10 cellular contexts compared by ENCODE assay signal in the genomic region with DNA sequence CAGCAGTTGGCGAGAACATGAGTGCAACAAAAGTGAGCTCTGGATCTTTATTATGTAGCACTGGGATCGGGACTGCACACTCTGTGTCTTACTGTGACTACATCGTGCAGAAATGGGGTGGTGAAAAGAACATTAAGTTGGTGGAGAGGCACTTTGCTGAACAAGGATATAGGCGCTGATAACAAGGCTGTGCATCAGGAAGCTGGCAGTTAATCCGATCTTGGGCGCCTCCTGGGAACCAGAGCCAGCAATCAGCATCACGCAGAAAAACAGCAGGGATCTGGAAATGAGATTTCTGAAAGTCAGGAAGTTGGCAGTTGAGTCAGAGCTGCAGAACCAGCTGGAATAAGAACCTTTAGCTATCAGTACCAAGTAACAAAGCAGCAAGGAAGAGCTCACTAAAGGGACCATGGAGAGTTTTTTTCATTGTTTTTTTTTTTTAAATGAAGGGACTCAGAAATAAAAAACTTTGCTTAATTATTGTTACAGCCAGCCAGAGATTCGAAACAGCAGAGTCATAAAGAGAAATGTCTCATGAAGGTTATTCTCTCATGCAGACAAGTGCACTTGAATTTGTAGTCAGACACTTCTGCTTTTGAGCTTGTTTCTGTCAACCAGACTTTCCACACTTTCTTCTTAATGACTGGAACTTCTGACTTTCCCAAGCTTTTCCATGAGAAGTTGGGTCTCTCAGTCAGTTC. TPM values are rescaled to one million over a fixed set of nuclear protein-coding genes. Genes with fewer than 3 reads are reported as not detected.
DNase-seq lines count a peak whose midpoint lies in the region; ATAC-seq, FAIRE-seq and TF ChIP-seq lines count a peak whose summit lies in the region.
"Had no signal": no experiment of that assay in that cellular context is flagged by ENCODE, and none has a peak within 500 bp of the region (broad histone marks: within the 10 kb centered on the region; RNA-seq: fewer than 3 reads in every experiment).

No MANE protein-coding gene starts in this region.

- peak; percentile 52 for ATAC-seq in GM19043 (IDR thresholded peaks at IDR 0.05; ENCODE audit: low read depth, unreplicated experiment)
- ATAC-seq in HG03342 (IDR thresholded peaks at IDR 0.05; ENCODE audit: unreplicated experiment), result peak; percentile 65
- no peak for ATAC-seq in activated CD4-positive, alpha-beta T cell treated with anti-CD3 and anti-CD28 coated beads for 36 hours
- ATAC-seq in stimulated activated naive CD8-positive, alpha-beta T cell treated with anti-CD3 and anti-CD28 coated beads, Interleukin-15, amount 100 ng/mL, for 72 hours, result no peak

- H3K36me3 ChIP-seq in astrocyte (ENCODE audit: insufficient read depth, low read length), result no peaks in the 10 kb centered on the region
- no peaks in the 10 kb centered on the region for H3K36me3 ChIP-seq in OCI-LY7 (ENCODE audit: insufficient read depth, low read length)

- FAIRE-seq in astrocyte (lab: Jason Lieb, UNC), result no peak

- no peak overlapping the region for H3K9ac ChIP-seq in astrocyte (ENCODE audit: low read length)

- no peaks in the 10 kb centered on the region for H3K36me3 Mint-ChIP-seq in astrocyte (ENCODE audit: low read depth, unreplicated experiment)
- no peaks in the 10 kb centered on the region for H3K36me3 Mint-ChIP-seq in activated CD4-positive, alpha-beta T cell treated with anti-CD3 and anti-CD28 coated beads for 36 hours (ENCODE audit: low read depth)

- H3K4me1 Mint-ChIP-seq in astrocyte (ENCODE audit: low read depth, unreplicated experiment), result peaks cover 25% of the 10 kb centered on the region
- H3K4me1 Mint-ChIP-seq in activated CD4-positive, alpha-beta T cell treated with anti-CD3 and anti-CD28 coated beads for 36 hours, result no peaks in the 10 kb centered on the region
- H3K4me1 Mint-ChIP-seq in stimulated activated naive CD8-positive, alpha-beta T cell treated with anti-CD3 and anti-CD28 coated beads, Interleukin-15, amount 100 ng/mL, for 72 hours, result no peaks in the 10 kb centered on the region

- H3K9me3 Mint-ChIP-seq in astrocyte (ENCODE audit: unreplicated experiment), result no peaks in the 10 kb centered on the region
- H3K9me3 Mint-ChIP-seq in activated CD4-positive, alpha-beta T cell treated with anti-CD3 and anti-CD28 coated beads for 36 hours (ENCODE audit: low read depth), result no peaks in the 10 kb centered on the region
- H3K9me3 Mint-ChIP-seq in stimulated activated naive CD8-positive, alpha-beta T cell treated with anti-CD3 and anti-CD28 coated beads, Interleukin-15, amount 100 ng/mL, for 72 hours, result peaks cover 0 to 7% of the 10 kb centered on the region in 2 donors

- H3K27ac ChIP-seq in astrocyte (ENCODE audit: low read depth, low read length) (no peak overlapping the region), OCI-LY7 (ENCODE audit: low read depth, low read length, poor library complexity, severe bottlenecking) (no peak overlapping the region)
- H3K27ac ChIP-seq: dorsolateral prefrontal cortex had no signal

- H3K27me3 Mint-ChIP-seq in astrocyte (ENCODE audit: low read depth, unreplicated experiment), result no peaks in the 10 kb centered on the region
- H3K27me3 Mint-ChIP-seq in activated CD4-positive, alpha-beta T cell treated with anti-CD3 and anti-CD28 coated beads for 36 hours, result peaks cover 4% of the 10 kb centered on the region
- peaks cover 6% of the 10 kb centered on the region for H3K27me3 Mint-ChIP-seq in stimulated activated naive CD8-positive, alpha-beta T cell treated with anti-CD3 and anti-CD28 coated beads, Interleukin-15, amount 100 ng/mL, for 72 hours

- no peak overlapping the region for H3K27ac Mint-ChIP-seq in astrocyte (ENCODE audit: unreplicated experiment)
- no peak overlapping the region for H3K27ac Mint-ChIP-seq in activated CD4-positive, alpha-beta T cell treated with anti-CD3 and anti-CD28 coated beads for 36 hours
- no peak overlapping the region for H3K27ac Mint-ChIP-seq in stimulated activated naive CD8-positive, alpha-beta T cell treated with anti-CD3 and anti-CD28 coated beads, Interleukin-15, amount 100 ng/mL, for 72 hours

- CTCF ChIA-PET in activated CD4-positive, alpha-beta T cell treated with anti-CD3 and anti-CD28 coated beads for 36 hours (lab: Charles Lee), result no interaction called here
- CTCF ChIA-PET in OCI-LY7 (lab: Charles Lee; ENCODE audit: unreplicated experiment), result no interaction called here

- no peaks in the 10 kb centered on the region for H4K20me1 ChIP-seq in astrocyte (ENCODE audit: insufficient read depth, low read length)
- H4K20me1 ChIP-seq in OCI-LY7 (ENCODE audit: insufficient read depth, low read length), result no peaks in the 10 kb centered on the region

- POLR2A ChIA-PET in activated CD4-positive, alpha-beta T cell treated with anti-CD3 and anti-CD28 coated beads for 36 hours (lab: Charles Lee), result interaction anchor here (0.6 to 0.7 kb wide), 2 partner anchors 193 to 308 kb away, joined by 3 read pairs; no protein-coding TSS in a partner anchor
- POLR2A ChIA-PET in OCI-LY7 (lab: Charles Lee), result interaction anchor here (1.0 kb wide), 1 partner anchor 9 kb away, joined by 3 read pairs; no protein-coding TSS in a partner anchor

- H3K27me3 ChIP-seq in astrocyte (ENCODE audit: insufficient read depth, low read length), result no peaks in the 10 kb centered on the region
- H3K27me3 ChIP-seq: dorsolateral prefrontal cortex had no signal

- no peak for TF ChIP-seq CTCF in astrocyte (IDR thresholded peaks at IDR 0.05; ENCODE audit: insufficient read depth, low read depth, low read length)
- TF ChIP-seq CTCF in OCI-LY7 (conservative IDR thresholded peaks at IDR 0.05; ENCODE audit: low read length), result no peak

- H3K4me3 ChIP-seq in astrocyte (ENCODE audit: insufficient read depth, low read depth, low read length) (no peak overlapping the region), OCI-LY7 (ENCODE audit: low read depth, low read length, poor library complexity, severe bottlenecking) (no peak overlapping the region)
- H3K4me3 ChIP-seq: dorsolateral prefrontal cortex had no signal

- H3K9me3 ChIP-seq in astrocyte (ENCODE audit: insufficient read depth, low read depth, low read length), result no peaks in the 10 kb centered on the region
- no peaks in the 10 kb centered on the region for H3K9me3 ChIP-seq in OCI-LY7 (ENCODE audit: low read length)

- H3K4me2 ChIP-seq in astrocyte (ENCODE audit: low read length) (peak overlapping the region; percentile 35), OCI-LY7 (ENCODE audit: low read length) (no peak overlapping the region)

- DNase-seq in astrocyte (ENCODE audit: low read depth), result peak; percentile 33
- DNase-seq in non-pigmented ciliary epithelial cell (ENCODE audit: low read depth), result peak; percentile 36
- no peak for DNase-seq in activated CD4-positive, alpha-beta T cell treated with anti-CD3 and anti-CD28 coated beads for 36 hours
- no peak for DNase-seq in NCI-H345 treated with DMSO at 0.1 percent for 48 hours (lab: John Stamatoyannopoulos, UW; ENCODE audit: unreplicated experiment)
- no peak for DNase-seq in stimulated activated naive CD8-positive, alpha-beta T cell treated with anti-CD3 and anti-CD28 coated beads, Interleukin-15, amount 100 ng/mL, for 72 hours
- DNase-seq in OCI-LY7 (ENCODE audit: low spot score), result no peak
- DNase-seq: NCI-H2107 had no signal

- no TSS peak for BruUV-seq in OCI-LY7 (replicated peaks; lab: Mats Ljungman, UMichigan)

- no peaks in the 10 kb centered on the region for H3K9me2 ChIP-seq in OCI-LY7 (ENCODE audit: insufficient read depth, low read length)

- H2AFZ ChIP-seq in astrocyte (ENCODE audit: low read depth, low read length), result no peak overlapping the region
- no peak overlapping the region for H2AFZ ChIP-seq in OCI-LY7 (ENCODE audit: low read length)

- H3K4me1 ChIP-seq in astrocyte (ENCODE audit: insufficient read depth, low read length) (peaks cover 16% of the 10 kb centered on the region), OCI-LY7 (ENCODE audit: insufficient read depth, low read length, poor library complexity, severe bottlenecking) (no peaks in the 10 kb centered on the region)

- H3K79me2 ChIP-seq in astrocyte (ENCODE audit: insufficient read depth, low read length) (no peaks in the 10 kb centered on the region), OCI-LY7 (ENCODE audit: insufficient read depth, low read depth, low read length) (no peaks in the 10 kb centered on the region)

- H3K4me3 Mint-ChIP-seq in astrocyte (ENCODE audit: unreplicated experiment), result no peak overlapping the region
- no peak overlapping the region for H3K4me3 Mint-ChIP-seq in activated CD4-positive, alpha-beta T cell treated with anti-CD3 and anti-CD28 coated beads for 36 hours
- H3K4me3 Mint-ChIP-seq in stimulated activated naive CD8-positive, alpha-beta T cell treated with anti-CD3 and anti-CD28 coated beads, Interleukin-15, amount 100 ng/mL, for 72 hours, result no peak overlapping the region

- intact Hi-C loops in activated CD4-positive, alpha-beta T cell treated with anti-CD3 and anti-CD28 coated beads for 36 hours (cut with DNase I, micrococcal nuclease), result no loop called here
- intact Hi-C loops in OCI-LY7 (cut with micrococcal nuclease; ENCODE audit: unreplicated experiment), result no loop called here

RNA-seq across cellular contexts. Expression of a gene that starts 22.8 kb away (rescaled TPM):
- total RNA-seq in astrocyte (not detected in 2 replicates), OCI-LY7 (2022) (not detected in 2 replicates)
- total RNA-seq in activated CD4-positive, alpha-beta T cell treated with anti-CD3 and anti-CD28 coated beads for 36 hours, result 1 to 10 TPM in 1 of 2 experiments, under 1 TPM in 1; 0.97 to 1.2 TPM
- total RNA-seq in OCI-LY7 (2014; rRNA removed; shearing (Covaris generic)), result not detected in 2 replicates

Comparison
In these comparisons a context has a peak if more than half of its experiments do, and no peak if none do; other contexts are left out.
1. ATAC-seq: peak in GM19043 (single experiment) and HG03342 (single experiment); none in activated CD4-positive, alpha-beta T cell treated with anti-CD3 and anti-CD28 coated beads for 36 hours (single experiment) and stimulated activated naive CD8-positive, alpha-beta T cell treated with anti-CD3 and anti-CD28 coated beads, Interleukin-15, amount 100 ng/mL, for 72 hours (single experiment).
2. DNase-seq: peak in astrocyte (single experiment) and non-pigmented ciliary epithelial cell (single experiment); none in activated CD4-positive, alpha-beta T cell treated with anti-CD3 and anti-CD28 coated beads for 36 hours (single experiment), NCI-H345 treated with DMSO at 0.1 percent for 48 hours (single experiment), stimulated activated naive CD8-positive, alpha-beta T cell treated with anti-CD3 and anti-CD28 coated beads, Interleukin-15, amount 100 ng/mL, for 72 hours (0 of 2) and OCI-LY7 (single experiment).